In the genomic region with DNA sequence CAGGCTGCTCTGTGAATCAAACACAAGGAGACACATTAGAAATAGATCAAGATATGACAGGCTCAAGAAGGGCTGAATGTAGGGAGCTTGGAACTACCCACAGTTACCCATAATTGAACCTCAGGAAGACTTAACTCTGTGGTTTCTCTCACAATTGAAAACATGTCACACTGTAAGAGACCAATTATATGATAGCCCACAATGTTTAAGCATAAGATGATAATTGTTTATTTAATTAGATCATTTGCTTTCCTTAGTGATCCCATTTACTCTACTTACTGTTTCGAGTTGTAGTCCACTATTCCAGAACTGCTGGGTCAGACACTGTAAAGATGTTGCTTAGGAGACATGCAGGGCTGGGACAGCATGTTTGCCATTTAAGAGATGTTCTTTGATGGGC, we compare ENCODE assay signal across 7 cellular contexts.
"Had no signal": no experiment of that assay in that cellular context is flagged by ENCODE, and none has a peak within 500 bp of the region (broad histone marks: within the 10 kb centered on the region; RNA-seq: fewer than 3 reads in every experiment).

No MANE protein-coding gene starts in this region.

- ATAC-seq: HepG2, K562 had no signal

- H3K4me3 ChIP-seq: K562 had no signal

- H3K27ac ChIP-seq: HL-60, KMS-11 had no signal

- DNase-seq: IMR-90, KBM-7, KG1 had no signal
